In the genomic region with DNA sequence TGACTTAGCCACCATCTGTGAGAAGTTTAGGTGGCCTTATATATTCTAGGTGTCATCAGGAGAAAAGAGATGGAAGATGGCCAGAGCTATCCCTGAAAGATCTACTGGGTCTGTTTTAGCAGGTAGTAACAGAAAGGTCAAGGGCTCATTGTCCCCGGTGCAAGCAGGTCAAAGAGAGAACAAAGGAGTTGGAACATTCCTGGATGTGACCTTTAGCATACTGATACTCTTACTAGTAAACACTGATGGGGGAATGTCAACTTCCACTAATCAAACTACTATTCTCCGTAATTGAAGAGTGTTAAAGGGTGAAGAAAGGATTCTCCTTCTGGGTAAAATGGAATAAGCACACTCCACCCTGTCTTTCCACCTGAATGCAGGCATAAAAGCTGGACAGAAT, we compare ENCODE assay signal across 7 cellular contexts.
"Had no signal": no experiment of that assay in that cellular context is flagged by ENCODE, and none has a peak within 500 bp of the region (broad histone marks: within the 10 kb centered on the region; RNA-seq: fewer than 3 reads in every experiment).

No MANE protein-coding gene starts in this region.

- H3K4me3 Mint-ChIP-seq: H9 had no signal

- ATAC-seq: K562 had no signal

- DNase-seq: GOT3, H9, HCEC 1CT, IMR-90, KG1 had no signal

- H3K4me3 ChIP-seq: K562 had no signal

- H3K27ac Mint-ChIP-seq: H9 had no signal

- FAIRE-seq: H54, K562 had no signal

- H3K9me3 Mint-ChIP-seq: H9 had no signal
